ENCODE assay signal across 2 cellular contexts in genomic region chr5:36813249-36813648, GRCh38.
DNase-seq lines count a peak whose midpoint lies in the region; ATAC-seq, FAIRE-seq and TF ChIP-seq lines count a peak whose summit lies in the region.
"Not testable (repeated sequence)": the region's sequence is repeated elsewhere in the genome, so short reads cannot be mapped to it uniquely, and the experiment has no call there.

No MANE protein-coding gene starts in this region.

- H3K4me3 ChIP-seq in HEK293 (ENCODE audit: low read depth, low read length); K562: not testable (repeated sequence)

- not testable (repeated sequence) for H3K9ac ChIP-seq in K562 (ENCODE audit: insufficient read depth in 1 of 2, low read depth in 2 of 2, low read length in 2 of 2)

- not testable (repeated sequence) for H3K79me2 ChIP-seq in K562 (ENCODE audit: control insufficient read depth, insufficient read depth, low read length)

- H3K4me2 ChIP-seq in K562 (ENCODE audit: insufficient read depth, low read length): not testable (repeated sequence)

- TF ChIP-seq CTCF in HEK293 (tag by site-specific recombination; IDR thresholded peaks at IDR 0.05); K562 (IDR thresholded peaks at IDR 0.05 in 2 of 3, conservative IDR thresholded peaks at IDR 0.05 in 1 of 3; ENCODE audit: insufficient read depth in 2 of 3, low read depth in 1 of 3, low read length in 3 of 3): not testable (repeated sequence)

- H3K27ac ChIP-seq in HEK293 (ENCODE audit: extremely low read depth, low read depth, low read length); K562 (ENCODE audit: extremely low read depth, low read depth, low read length): not testable (repeated sequence)

- H3K36me3 ChIP-seq in HEK293 (ENCODE audit: control insufficient read depth in 2 of 2, insufficient read depth in 1 of 2, low read length in 2 of 2); K562 (ENCODE audit: control insufficient read depth, insufficient read depth, low read length): not testable (repeated sequence)

- intact Hi-C loops in K562 (cut with micrococcal nuclease): not testable (repeated sequence)

- POLR2A ChIA-PET in HEK293 (lab: Yijun Ruan, JAX); K562 (lab: Yijun Ruan, JAX): not testable (repeated sequence)

- H2AFZ ChIP-seq in K562 (ENCODE audit: low read depth, low read length): not testable (repeated sequence)

- not testable (repeated sequence) for FAIRE-seq in K562 (lab: Jason Lieb, UNC)

- in situ Hi-C loops in K562 (cut with MboI): not testable (repeated sequence)

- TF ChIP-seq RAD21 in K562 (CRISPR knock-in tag; conservative IDR thresholded peaks at IDR 0.05 in 1 of 2, IDR thresholded peaks at IDR 0.05 in 1 of 2): not testable (repeated sequence)

- not testable (repeated sequence) for DNase-seq in K562 (ENCODE audit: extremely low read depth in 1 of 4, low spot score in 3 of 4)

- CTCF ChIA-PET in HEK293 (lab: Yijun Ruan, JAX); K562 (lab: Yijun Ruan, JAX; ENCODE audit: low intra/inter-chr PET ratio): not testable (repeated sequence)

- ATAC-seq in K562: not testable (repeated sequence)

- H3K9me3 ChIP-seq in HEK293 (ENCODE audit: control insufficient read depth, insufficient read depth, low read depth, low read length); K562 (replicated peaks; ENCODE audit: control insufficient read depth, insufficient read depth, low read depth, low read length): not testable (repeated sequence)

- H3K27me3 ChIP-seq in K562 (ENCODE audit: control insufficient read depth in 2 of 2, insufficient read depth in 2 of 2, low read length in 2 of 2): not testable (repeated sequence)

- TF ChIP-seq EP300 in K562 (IDR thresholded peaks at IDR 0.05; ENCODE audit: low read length): not testable (repeated sequence)

- H3K9me1 ChIP-seq in K562 (ENCODE audit: control insufficient read depth, insufficient read depth, low read length): not testable (repeated sequence)

- TF ChIP-seq POLR2A in K562 (conservative IDR thresholded peaks at IDR 0.05): not testable (repeated sequence)

- not testable (repeated sequence) for H3K4me1 ChIP-seq in HEK293 (ENCODE audit: control insufficient read depth, insufficient read depth, low read length); K562 (replicated peaks in 1 of 2; ENCODE audit: control insufficient read depth in 2 of 2, insufficient read depth in 2 of 2, low read length in 2 of 2)

- BruUV-seq in K562 (replicated peaks; lab: Mats Ljungman, UMichigan): not testable (repeated sequence)

- not testable (repeated sequence) for H4K20me1 ChIP-seq in K562 (replicated peaks; ENCODE audit: control insufficient read depth, insufficient read depth, low read length)

- WGBS in K562 (ENCODE audit: insufficient coverage, low coverage, missing lambda C conversion rate): 22% methylated on average over 3 of the region's 4 CpGs

TF ChIP-seq in HEK293, 187 proteins besides CTCF, POLR2A, EP300 and RAD21:
- 0 out of 2 replicates have a peak, but pooled peaks have one; percentile 31 for TF ChIP-seq ZNF280D (tag by site-specific recombination; IDR thresholded peaks at IDR 0.05)
- TF ChIP-seq ZNF146 (tag by site-specific recombination; IDR thresholded peaks at IDR 0.05): peak; percentile 96
- TF ChIP-seq ZNF580 (tag by site-specific recombination; IDR thresholded peaks at IDR 0.05): 0 out of 2 replicates have a peak, but pooled peaks have one; percentile 23

TF ChIP-seq in K562, 482 proteins besides CTCF, POLR2A, EP300 and RAD21:
- TF ChIP-seq BCOR (IDR thresholded peaks at IDR 0.05): peak; percentile 37; the same call in 1 of the 2 replicates
- peak; percentile 62 for TF ChIP-seq ZNF146 (CRISPR knock-in tag; IDR thresholded peaks at IDR 0.05; ENCODE audit: unreplicated experiment)
